ENCODE assay signal across 39 cellular contexts in the genomic region with DNA sequence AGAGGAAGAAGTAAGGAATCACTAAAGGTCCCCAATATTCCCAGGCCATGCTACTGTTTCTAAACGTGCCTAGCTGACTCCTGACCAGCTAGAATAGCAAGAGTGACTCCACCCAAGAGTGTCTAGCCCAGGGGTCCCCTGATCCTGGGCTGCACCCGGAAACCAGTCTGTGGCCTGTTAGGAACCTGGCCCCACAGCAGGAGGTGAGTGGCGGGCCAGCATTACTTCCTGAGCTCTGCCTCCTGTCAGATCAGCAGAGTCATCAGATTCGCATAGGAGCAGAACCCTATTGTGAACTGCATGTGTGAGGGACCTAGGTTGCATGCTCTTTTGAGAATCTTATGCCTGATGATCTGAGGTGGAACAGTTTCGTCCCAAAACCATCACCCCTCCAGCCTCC. TPM values are rescaled to one million over a fixed set of nuclear protein-coding genes. Genes with fewer than 3 reads are reported as not detected.
"Had no signal": no experiment of that assay in that cellular context is flagged by ENCODE, and none has a peak within 500 bp of the region (broad histone marks: within the 10 kb centered on the region; RNA-seq: fewer than 3 reads in every experiment).

No MANE protein-coding gene starts in this region.

- H3K36me3 Mint-ChIP-seq: activated CD4-positive, alpha-beta memory T cell treated with anti-CD3 and anti-CD28 coated beads for 36 hours; activated naive CD4-positive, alpha-beta T cell treated with anti-CD3 and anti-CD28 coated beads, Interleukin-2, amount 50 U/mL, for 72 hours; activated naive CD8-positive, alpha-beta T cell treated with anti-CD3 and anti-CD28 coated beads for 36 hours; brain had no signal

- H3K4me3 Mint-ChIP-seq: activated B cell treated with CpG ODN at 0.5 μM for 24 hours; activated CD4-positive, alpha-beta memory T cell treated with anti-CD3 and anti-CD28 coated beads for 36 hours; activated CD4-positive, alpha-beta T cell treated with anti-CD3 and anti-CD28 coated beads, Interleukin-2, amount 10 ng/mL, durations not matched to agents 24 days and 14 days; activated CD8-positive, alpha-beta T cell treated with anti-CD3 and anti-CD28 coated beads for 36 hours; activated naive CD4-positive, alpha-beta T cell treated with anti-CD3 and anti-CD28 coated beads for 36 hours; activated naive CD8-positive, alpha-beta T cell treated with anti-CD3 and anti-CD28 coated beads for 36 hours; activated T-cell treated with anti-CD3 and anti-CD28 coated beads, Interleukin-2, amount 50 U/mL, for 4 hours; activated T-cell treated with anti-CD3 and anti-CD28 coated beads, Interleukin-2, amount 50 U/mL, for 72 hours; activated T-helper 1 cell treated with anti-CD3 and anti-CD28 coated beads, Interleukin-12 subunit alpha, Interleukin-12 subunit beta, Interleukin-2, Interleukin-4 antibody, amounts not matched to agents 30 ng/mL and 10 ng/mL and 1 ng/mL, durations not matched to agents 14 hours and 24 hours and 36 hours; activated T-helper 17 cell treated with anti-CD3 and anti-CD28 coated beads, Interleukin-2, amount 50 U/mL, for 72 hours; brain; central memory CD8-positive, alpha-beta T cell; T-helper 2 cell treated with Interferon-gamma antibody and Interleukin-4, amounts not matched to agents 5 μg/mL and 100 μg/mL, for 36 hours had no signal

- H3K4me3 ChIP-seq: ascending aorta, cardiac muscle cell had no signal

- H3K27me3 ChIP-seq: ascending aorta, cardiac muscle cell had no signal

- H3K27ac ChIP-seq: ascending aorta, cardiac muscle cell, VCaP had no signal

- H3K36me3 ChIP-seq: ascending aorta, cardiac muscle cell had no signal

- FAIRE-seq: bronchial epithelial cell, TTC549 had no signal

- H3K27ac Mint-ChIP-seq: activated B cell treated with CpG ODN at 0.5 μM for 24 hours; activated CD4-positive, alpha-beta memory T cell treated with anti-CD3 and anti-CD28 coated beads for 36 hours; activated CD4-positive, alpha-beta T cell treated with anti-CD3 and anti-CD28 coated beads, Interleukin-2, amount 10 ng/mL, durations not matched to agents 24 days and 14 days; activated CD8-positive, alpha-beta T cell treated with anti-CD3 and anti-CD28 coated beads for 36 hours; activated naive CD4-positive, alpha-beta T cell treated with anti-CD3 and anti-CD28 coated beads for 36 hours; activated naive CD4-positive, alpha-beta T cell treated with anti-CD3 and anti-CD28 coated beads, Interleukin-2, amount 50 U/mL, for 72 hours; activated naive CD8-positive, alpha-beta T cell treated with anti-CD3 and anti-CD28 coated beads for 36 hours; activated T-cell treated with anti-CD3 and anti-CD28 coated beads, Interleukin-2, amount 50 U/mL, for 72 hours; activated T-helper 1 cell treated with anti-CD3 and anti-CD28 coated beads, Interleukin-12 subunit alpha, Interleukin-12 subunit beta, Interleukin-2, Interleukin-4 antibody, amounts not matched to agents 30 ng/mL and 10 ng/mL and 1 ng/mL, durations not matched to agents 14 hours and 24 hours and 36 hours; activated T-helper 17 cell treated with anti-CD3 and anti-CD28 coated beads, Interleukin-2, amount 50 U/mL, for 72 hours; T-helper 2 cell treated with Interferon-gamma antibody and Interleukin-4, amounts not matched to agents 5 μg/mL and 100 μg/mL, for 36 hours had no signal

- ATAC-seq: activated CD8-positive, alpha-beta T cell treated with anti-CD3 and anti-CD28 coated beads for 36 hours; activated naive CD4-positive, alpha-beta T cell treated with anti-CD3 and anti-CD28 coated beads, Interleukin-2, amount 50 U/mL, for 72 hours; activated T-cell treated with anti-CD3 and anti-CD28 coated beads, Interleukin-2, amount 50 U/mL, for 4 hours; activated T-cell treated with anti-CD3 and anti-CD28 coated beads, Interleukin-2, amount 50 U/mL, for 72 hours; activated T-helper 17 cell treated with anti-CD3 and anti-CD28 coated beads, Interleukin-2, amount 50 U/mL, for 72 hours had no signal

- DNase-seq: activated B cell treated with CpG ODN at 0.5 μM for 24 hours; activated CD4-positive, alpha-beta memory T cell treated with anti-CD3 and anti-CD28 coated beads for 36 hours; activated CD4-positive, alpha-beta T cell treated with anti-CD3 and anti-CD28 coated beads for 4 hours; activated CD4-positive, alpha-beta T cell treated with anti-CD3 and anti-CD28 coated beads, Interleukin-2, amount 10 ng/mL, durations not matched to agents 24 days and 14 days; activated CD4-positive, alpha-beta T cell treated with anti-CD3 and anti-CD28 coated beads, Interleukin-2, amount 50 U/mL, for 1 hour; activated CD4-positive, alpha-beta T cell treated with anti-CD3 and anti-CD28 coated beads, Interleukin-2, amount 50 U/mL, for 4 hours; activated CD4-positive, CD25-positive, alpha-beta regulatory T cell treated with anti-CD3 and anti-CD28 coated beads, Interleukin-2, amount 50 U/mL, for 72 hours; activated CD8-positive, alpha-beta memory T cell treated with anti-CD3 and anti-CD28 coated beads, Interleukin-2, amount 50 U/mL, for 4 hours; activated CD8-positive, alpha-beta T cell treated with anti-CD3 and anti-CD28 coated beads for 36 hours; activated effector memory CD4-positive, alpha-beta T cell treated with anti-CD3 and anti-CD28 coated beads, Interleukin-2, amount 50 U/mL, for 16 hours; activated gamma-delta T cell treated with Interleukin-2 at 50 U/mL for 16 hours; activated naive CD4-positive, alpha-beta T cell; activated naive CD4-positive, alpha-beta T cell treated with anti-CD3 and anti-CD28 coated beads for 36 hours; activated naive CD4-positive, alpha-beta T cell treated with anti-CD3 and anti-CD28 coated beads, Interleukin-2, amount 50 U/mL, for 16 hours; activated naive CD8-positive, alpha-beta T cell treated with anti-CD3 and anti-CD28 coated beads for 36 hours; activated T-cell treated with anti-CD3 and anti-CD28 coated beads for 4 hours; activated T-cell treated with anti-CD3 and anti-CD28 coated beads, Interleukin-2, amount 50 U/mL, for 1 hour; activated T-cell treated with anti-CD3 and anti-CD28 coated beads, Interleukin-2, amount 50 U/mL, for 4 hours; activated T-cell treated with anti-CD3 and anti-CD28 coated beads, Interleukin-2, amount 50 U/mL, for 72 hours; amygdala; anterior cingulate cortex; caudate nucleus; cerebellar nuclear complex; T-helper 2 cell; T-helper 9 cell had no signal

- H3K9me3 ChIP-seq: ascending aorta had no signal

- H3K4me1 Mint-ChIP-seq: activated B cell treated with CpG ODN at 0.5 μM for 24 hours; activated CD4-positive, alpha-beta T cell treated with anti-CD3 and anti-CD28 coated beads, Interleukin-2, amount 10 ng/mL, durations not matched to agents 24 days and 14 days; activated naive CD8-positive, alpha-beta T cell treated with anti-CD3 and anti-CD28 coated beads for 36 hours; activated T-helper 17 cell treated with anti-CD3 and anti-CD28 coated beads, Interleukin-2, amount 50 U/mL, for 72 hours; brain; central memory CD8-positive, alpha-beta T cell had no signal

RNA-seq across cellular contexts. Expression of gene MMP20, which starts 2.0 kb away (rescaled TPM):
- total RNA-seq: activated B cell treated with CpG ODN at 0.5 μM for 24 hours; activated CD4-positive, alpha-beta memory T cell treated with anti-CD3 and anti-CD28 coated beads for 36 hours; activated CD4-positive, alpha-beta T cell treated with anti-CD3 and anti-CD28 coated beads, Interleukin-2, amount 10 ng/mL, durations not matched to agents 24 days and 14 days; activated CD8-positive, alpha-beta memory T cell treated with anti-CD3 and anti-CD28 coated beads for 36 hours; activated CD8-positive, alpha-beta T cell treated with anti-CD3 and anti-CD28 coated beads for 36 hours; activated naive CD4-positive, alpha-beta T cell treated with anti-CD3 and anti-CD28 coated beads for 36 hours; activated naive CD4-positive, alpha-beta T cell treated with anti-CD3 and anti-CD28 coated beads, Interleukin-2, amount 50 U/mL, for 72 hours; activated naive CD8-positive, alpha-beta T cell treated with anti-CD3 and anti-CD28 coated beads for 36 hours; activated T-cell treated with anti-CD3 and anti-CD28 coated beads, Interleukin-2, amount 50 U/mL, for 4 hours; activated T-cell treated with anti-CD3 and anti-CD28 coated beads, Interleukin-2, amount 50 U/mL, for 72 hours; activated T-helper 1 cell treated with anti-CD3 and anti-CD28 coated beads, Interleukin-12 subunit alpha, Interleukin-12 subunit beta, Interleukin-2, Interleukin-4 antibody, amounts not matched to agents 30 ng/mL and 10 ng/mL and 1 ng/mL, durations not matched to agents 14 hours and 24 hours and 36 hours; activated T-helper 17 cell treated with anti-CD3 and anti-CD28 coated beads, Interleukin-2, amount 50 U/mL, for 72 hours; ascending aorta; bronchial epithelial cell; cardiac muscle cell; chondrocyte; T-helper 1 cell treated with Interleukin-12 subunit alpha and Interleukin-12 subunit beta and Interleukin-4 antibody, amounts not matched to agents 30 ng/mL and 1 ng/mL, for 36 hours had no signal
